ENCODE assay signal across 8 cellular contexts in the genomic region with DNA sequence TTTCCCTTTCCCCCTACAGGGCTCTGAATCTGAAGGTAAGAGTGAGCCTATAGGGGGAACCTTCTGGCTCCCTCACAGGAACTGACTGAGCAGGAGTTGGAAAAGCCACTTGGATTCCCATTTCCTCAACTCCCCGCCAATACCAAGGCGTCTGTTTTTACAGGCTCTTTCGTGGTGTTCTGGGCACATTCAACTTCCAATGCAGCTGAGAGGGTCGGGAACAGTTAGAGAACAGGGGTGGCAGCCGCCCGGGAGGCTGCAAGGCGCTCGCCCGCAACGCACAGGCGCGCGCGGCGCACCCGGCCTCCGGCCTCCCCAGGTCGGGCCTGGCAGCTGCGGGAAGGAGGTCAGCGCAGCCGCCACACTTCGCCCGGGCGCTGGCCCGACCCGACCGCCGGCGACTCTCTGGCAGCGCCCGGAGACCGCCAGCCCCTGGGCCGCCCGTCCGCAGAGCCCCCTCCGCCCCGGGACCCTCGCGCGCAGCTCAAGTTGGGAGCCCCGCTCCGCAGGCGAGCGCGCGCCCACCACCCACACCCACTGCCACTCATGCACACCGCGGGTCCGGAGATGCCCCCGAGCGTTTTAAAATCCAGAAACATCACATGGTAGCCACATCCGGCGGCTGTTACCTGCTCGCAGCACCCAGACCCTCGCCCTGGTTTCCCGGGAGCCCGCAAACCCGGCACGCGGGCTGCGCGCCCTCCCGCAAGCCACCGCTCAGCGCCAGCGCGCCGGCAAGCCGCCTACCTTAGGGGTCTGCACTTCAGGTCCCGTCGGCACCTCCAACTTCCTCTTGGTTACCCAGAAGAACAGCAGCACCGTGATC. TPM values are rescaled to one million over a fixed set of nuclear protein-coding genes. Genes with fewer than 3 reads are reported as not detected.
DNase-seq lines count a peak whose midpoint lies in the region; ATAC-seq and TF ChIP-seq lines count a peak whose summit lies in the region.

No MANE protein-coding gene starts in this region.

- no peak for ATAC-seq in PC-3

- no peaks in the 10 kb centered on the region for H4K20me1 ChIP-seq in PC-3 (ENCODE audit: low read length)
- H4K20me1 ChIP-seq in neural cell (ENCODE audit: insufficient read depth) = no peaks in the 10 kb centered on the region

- no peak for TF ChIP-seq CTCF in PC-3 (conservative IDR thresholded peaks at IDR 0.05; ENCODE audit: low read depth, low read length)
- TF ChIP-seq CTCF in epithelial cell of proximal tubule (conservative IDR thresholded peaks at IDR 0.05; ENCODE audit: low read depth, low read length) = peak; percentile 16
- peak; percentile 35 for TF ChIP-seq CTCF in neural cell (IDR thresholded peaks at IDR 0.05; ENCODE audit: poor library complexity, severe bottlenecking)

- peaks cover 10% of the 10 kb centered on the region for H3K4me1 ChIP-seq in PC-3 (ENCODE audit: insufficient read depth, low read length)

- no peak for TF ChIP-seq EP300 in neural cell (conservative IDR thresholded peaks at IDR 0.05; ENCODE audit: poor library complexity, severe bottlenecking)

- H3K4me3 Mint-ChIP-seq in T-helper 1 cell treated with Interleukin-12 subunit alpha and Interleukin-12 subunit beta and Interleukin-4 antibody, amounts not matched to agents 30 μg/mL and 1 μg/mL, for 36 hours = peak overlapping the region; percentile 53

- H3K9me2 ChIP-seq in PC-3 (replicated peaks; ENCODE audit: low read length) = no peaks in the 10 kb centered on the region
- H3K9me2 ChIP-seq in neural cell (ENCODE audit: insufficient read depth, low read length) = no peaks in the 10 kb centered on the region

- intact Hi-C loops in PC-3 (cut with micrococcal nuclease) = no loop called here

- H3K36me3 ChIP-seq in PC-3 (ENCODE audit: low read depth, low read length) = no peaks in the 10 kb centered on the region
- H3K36me3 ChIP-seq in neural cell (ENCODE audit: insufficient read depth, low read length) = no peaks in the 10 kb centered on the region

- H3K27me3 ChIP-seq in PC-3 (ENCODE audit: low read length) (peaks cover 43% of the 10 kb centered on the region), neural cell (ENCODE audit: insufficient read depth, low read depth, low read length) (peaks cover 47% of the 10 kb centered on the region)

- H3K27ac Mint-ChIP-seq in T-helper 1 cell treated with Interleukin-12 subunit alpha and Interleukin-12 subunit beta and Interleukin-4 antibody, amounts not matched to agents 30 μg/mL and 1 μg/mL, for 36 hours = no peak overlapping the region

- H3K79me2 ChIP-seq in PC-3 (ENCODE audit: low read length) (peaks cover 20% of the 10 kb centered on the region), neural cell (replicated peaks; ENCODE audit: insufficient read depth, low read length) (no peaks in the 10 kb centered on the region)

- POLR2A ChIA-PET in PC-3 (lab: Charles Lee; ENCODE audit: unreplicated experiment) = no interaction called here

- no TSS peak for BruUV-seq in PC-3 (replicated peaks; lab: Mats Ljungman, UMichigan)

- peak overlapping the region; percentile 67 for H3K4me3 ChIP-seq in PC-3 (ENCODE audit: low read length)
- peak overlapping the region; percentile 92 for H3K4me3 ChIP-seq in epithelial cell of proximal tubule (ENCODE audit: low read depth, low read length)
- peak overlapping the region; percentile 75 for H3K4me3 ChIP-seq in neural cell (ENCODE audit: low read length)

- H3K4me2 ChIP-seq in PC-3 (ENCODE audit: low read length) = peak overlapping the region; percentile 83
- H3K4me2 ChIP-seq in neural cell (ENCODE audit: low read length) = peak overlapping the region; percentile 62

- H3K27ac ChIP-seq in PC-3 (ENCODE audit: low read length) (no peak overlapping the region), neural cell (ENCODE audit: low read length) (no peak overlapping the region)

- H3K27me3 Mint-ChIP-seq in T-helper 1 cell treated with Interleukin-12 subunit alpha and Interleukin-12 subunit beta and Interleukin-4 antibody, amounts not matched to agents 30 μg/mL and 1 μg/mL, for 36 hours (ENCODE audit: low read depth) = peaks cover 52% of the 10 kb centered on the region

- no peak for DNase-seq in T-helper 1 cell
- peak; percentile 11 for DNase-seq in PC-3
- no peak for DNase-seq in epithelial cell of proximal tubule (ENCODE audit: low read depth)
- DNase-seq in T-helper 9 cell = no peak
- DNase-seq in SIG-M5 treated with dmso at 0.1 percent for 504 hours (lab: John Stamatoyannopoulos, UW; ENCODE audit: unreplicated experiment) = no peak
- no peak for DNase-seq in midbrain (lab: John Stamatoyannopoulos, UW)

- TF ChIP-seq RAD21 in neural cell (conservative IDR thresholded peaks at IDR 0.05) = no peak

- H3F3A ChIP-seq in PC-3 (ENCODE audit: low read length, unreplicated experiment) (no peaks in the 10 kb centered on the region), neural cell (ENCODE audit: insufficient read depth, low read length, poor library complexity, severe bottlenecking) (no peaks in the 10 kb centered on the region)

- H3K9me3 ChIP-seq in PC-3 (ENCODE audit: low read length) = no peaks in the 10 kb centered on the region
- H3K9me3 ChIP-seq in neural cell (ENCODE audit: low read length) = no peaks in the 10 kb centered on the region

- no peaks in the 10 kb centered on the region for H3K36me3 Mint-ChIP-seq in T-helper 1 cell treated with Interleukin-12 subunit alpha and Interleukin-12 subunit beta and Interleukin-4 antibody, amounts not matched to agents 30 μg/mL and 1 μg/mL, for 36 hours (ENCODE audit: low read depth)

- H3K4me1 Mint-ChIP-seq in T-helper 1 cell treated with Interleukin-12 subunit alpha and Interleukin-12 subunit beta and Interleukin-4 antibody, amounts not matched to agents 30 μg/mL and 1 μg/mL, for 36 hours (ENCODE audit: low read depth) = peaks cover 5% of the 10 kb centered on the region

- H3K9ac ChIP-seq in PC-3 (ENCODE audit: low read length) (peak overlapping the region; percentile 52), neural cell (ENCODE audit: low read length) (peak overlapping the region; percentile 71)

- H2AFZ ChIP-seq in PC-3 (ENCODE audit: low read length) (peak overlapping the region; percentile 56), neural cell (ENCODE audit: low read depth, low read length) (peak overlapping the region; percentile 49)

- CTCF ChIA-PET in PC-3 (lab: Charles Lee) = no interaction called here

- H3K9me3 Mint-ChIP-seq in T-helper 1 cell treated with Interleukin-12 subunit alpha and Interleukin-12 subunit beta and Interleukin-4 antibody, amounts not matched to agents 30 μg/mL and 1 μg/mL, for 36 hours = no peaks in the 10 kb centered on the region

TF ChIP-seq in neural cell, 6 proteins besides CTCF, POLR2A, EP300 and RAD21:
- TF ChIP-seq, protein P1, sequence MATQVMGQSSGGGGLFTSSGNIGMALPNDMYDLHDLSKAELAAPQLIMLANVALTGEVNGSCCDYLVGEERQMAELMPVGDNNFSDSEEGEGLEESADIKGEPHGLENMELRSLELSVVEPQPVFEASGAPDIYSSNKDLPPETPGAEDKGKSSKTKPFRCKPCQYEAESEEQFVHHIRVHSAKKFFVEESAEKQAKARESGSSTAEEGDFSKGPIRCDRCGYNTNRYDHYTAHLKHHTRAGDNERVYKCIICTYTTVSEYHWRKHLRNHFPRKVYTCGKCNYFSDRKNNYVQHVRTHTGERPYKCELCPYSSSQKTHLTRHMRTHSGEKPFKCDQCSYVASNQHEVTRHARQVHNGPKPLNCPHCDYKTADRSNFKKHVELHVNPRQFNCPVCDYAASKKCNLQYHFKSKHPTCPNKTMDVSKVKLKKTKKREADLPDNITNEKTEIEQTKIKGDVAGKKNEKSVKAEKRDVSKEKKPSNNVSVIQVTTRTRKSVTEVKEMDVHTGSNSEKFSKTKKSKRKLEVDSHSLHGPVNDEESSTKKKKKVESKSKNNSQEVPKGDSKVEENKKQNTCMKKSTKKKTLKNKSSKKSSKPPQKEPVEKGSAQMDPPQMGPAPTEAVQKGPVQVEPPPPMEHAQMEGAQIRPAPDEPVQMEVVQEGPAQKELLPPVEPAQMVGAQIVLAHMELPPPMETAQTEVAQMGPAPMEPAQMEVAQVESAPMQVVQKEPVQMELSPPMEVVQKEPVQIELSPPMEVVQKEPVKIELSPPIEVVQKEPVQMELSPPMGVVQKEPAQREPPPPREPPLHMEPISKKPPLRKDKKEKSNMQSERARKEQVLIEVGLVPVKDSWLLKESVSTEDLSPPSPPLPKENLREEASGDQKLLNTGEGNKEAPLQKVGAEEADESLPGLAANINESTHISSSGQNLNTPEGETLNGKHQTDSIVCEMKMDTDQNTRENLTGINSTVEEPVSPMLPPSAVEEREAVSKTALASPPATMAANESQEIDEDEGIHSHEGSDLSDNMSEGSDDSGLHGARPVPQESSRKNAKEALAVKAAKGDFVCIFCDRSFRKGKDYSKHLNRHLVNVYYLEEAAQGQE (IDR thresholded peaks at IDR 0.05; ENCODE audit: borderline replicate concordance) = no peak
- TF ChIP-seq TAF1 (IDR thresholded peaks at IDR 0.05; ENCODE audit: low read depth) (no peak), MXI1 (conservative IDR thresholded peaks at IDR 0.05; ENCODE audit: poor library complexity, severe bottlenecking) (peak; percentile 67), POLR2AphosphoS5 (IDR thresholded peaks at IDR 0.05) (peak; percentile 40), EZH2 (IDR thresholded peaks at IDR 0.05; ENCODE audit: borderline replicate concordance, insufficient read depth, low read length, poor library complexity, severe bottlenecking) (no peak)

RNA-seq across cellular contexts. Expression of a gene that starts 0.8 kb away (rescaled TPM):
- total RNA-seq in PC-3 (2014; rRNA removed) = 10.2 and 12.7 TPM in 2 replicates
- 80.7 and 90.4 TPM in 2 replicates for total RNA-seq in epithelial cell of proximal tubule
- polyA plus RNA-seq in neural cell = 9.0 and 15.9 TPM in 2 replicates
- polyA minus RNA-seq in neural cell = 9.8 and 12.2 TPM in 2 replicates
